6 cellular contexts compared by ENCODE assay signal in the genomic region with DNA sequence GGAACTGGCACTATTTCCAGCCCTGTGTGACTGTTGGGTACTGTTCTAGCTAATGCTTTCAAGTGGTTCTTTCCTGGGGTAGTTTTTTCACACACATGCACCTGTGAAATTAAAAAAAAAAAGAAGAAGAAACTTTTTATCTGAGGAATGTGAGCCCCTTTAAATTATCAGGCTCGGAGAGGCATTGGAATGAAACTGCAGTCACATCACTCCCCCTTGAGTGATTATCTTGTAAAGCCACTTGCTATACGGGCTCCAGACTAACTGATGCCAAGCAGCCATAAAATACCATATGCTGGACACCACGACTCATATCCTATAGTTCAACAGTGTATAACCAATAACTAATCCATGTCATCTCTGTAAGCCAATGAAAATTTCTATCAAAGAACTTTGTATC. TPM values are rescaled to one million over a fixed set of nuclear protein-coding genes. Genes with fewer than 3 reads are reported as not detected.
"Had no signal": no experiment of that assay in that cellular context is flagged by ENCODE, and none has a peak within 500 bp of the region (broad histone marks: within the 10 kb centered on the region; RNA-seq: fewer than 3 reads in every experiment).

No MANE protein-coding gene starts in this region.

RNA-seq across cellular contexts. Expression of a gene that starts 5.4 kb away (rescaled TPM):
- total RNA-seq: GM23248, H1, H4, H7, H9, HFFc6 had no signal
- polyA plus RNA-seq: GM23248, H1 had no signal
